ENCODE assay signal across 11 cellular contexts in the genomic region with DNA sequence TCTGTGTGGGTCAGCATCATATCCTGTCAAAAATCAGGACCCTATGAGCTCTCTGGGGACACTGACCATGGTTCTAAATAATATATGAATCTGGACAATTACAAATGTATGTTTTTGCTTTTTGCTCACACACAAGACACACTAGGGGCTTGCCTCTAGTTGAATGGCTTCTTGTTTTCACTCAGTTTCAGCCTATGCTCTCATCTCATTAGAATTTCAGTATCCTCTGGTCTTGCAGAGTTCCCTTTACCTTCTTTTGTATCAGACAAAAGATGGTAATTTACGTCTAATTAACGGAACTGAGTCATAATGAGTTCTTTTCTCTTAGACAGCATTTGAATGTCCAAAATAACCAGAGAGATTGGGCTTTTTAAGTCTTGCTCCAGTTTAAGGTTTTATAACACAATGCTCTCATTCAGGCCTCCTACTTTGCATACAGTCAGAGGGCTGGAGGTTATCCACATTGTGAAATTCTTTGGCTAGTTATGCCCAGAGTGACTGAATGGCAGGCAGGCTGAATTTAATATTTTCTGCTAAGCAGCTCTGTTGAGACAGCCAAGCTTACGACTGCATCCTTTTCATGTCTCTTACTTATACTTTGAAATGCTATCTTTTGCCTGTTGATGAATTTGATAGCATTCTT.
DNase-seq lines count a peak whose midpoint lies in the region; ATAC-seq and TF ChIP-seq lines count a peak whose summit lies in the region.
"Had no signal": no experiment of that assay in that cellular context is flagged by ENCODE, and none has a peak within 500 bp of the region (broad histone marks: within the 10 kb centered on the region; RNA-seq: fewer than 3 reads in every experiment).

No MANE protein-coding gene starts in this region.

- H4K20me1 ChIP-seq in GM23248 (ENCODE audit: insufficient read depth), result no peaks in the 10 kb centered on the region

- H3K9me2 ChIP-seq in GM23248 (ENCODE audit: insufficient read depth), result no peaks in the 10 kb centered on the region

- peak overlapping the region; percentile 76 for H3K4me2 ChIP-seq in GM23248 (ENCODE audit: unreplicated experiment)

- DNase-seq in GM23248, result peak; percentile 75
- DNase-seq in amniotic epithelial cell (ENCODE audit: low read depth), result peak; percentile 81
- DNase-seq in heart right ventricle, result no peak
- DNase-seq in pons (ENCODE audit: low spot score), result peak; percentile 98
- no peak for DNase-seq in ecto neural progenitor cell (ENCODE audit: low spot score)
- no peak for DNase-seq in T1000 (lab: John Stamatoyannopoulos, UW)
- DNase-seq: activated CD4-positive, alpha-beta memory T cell treated with anti-CD3 and anti-CD28 coated beads for 36 hours had no signal

- H3K9ac ChIP-seq in GM23248, result peak overlapping the region; percentile 52

- H3K4me3 ChIP-seq in GM23248 (peak overlapping the region; percentile 45), heart right ventricle (no peak overlapping the region)
- H3K4me3 ChIP-seq: tibial nerve had no signal

- H3K4me1 ChIP-seq in GM23248 (ENCODE audit: insufficient read depth) (peaks cover 27% of the 10 kb centered on the region), heart right ventricle (peaks cover 0 to 77% (median 36%) of the 10 kb centered on the region in 9 donors)

- WGBS in GM23248 (ENCODE audit: low coverage in 1 of 2, low lambda C conversion rate in 2 of 2, missing lambda C conversion rate in 2 of 2), 2 experiments, result 5 to 14% methylated on average over 3 of the region's 3 CpGs
- 37 to 38% methylated on average over 3 of the region's 3 CpGs for WGBS in heart right ventricle, 2 donors

- H3K27ac ChIP-seq in GM23248 (peak overlapping the region; percentile 69), heart right ventricle (peak overlapping the region in 8 of 10 donors; percentile 4 to 54 (median 42))
- H3K27ac ChIP-seq: RWPE1, tibial nerve had no signal

- ATAC-seq in heart right ventricle (peak; percentile 49 to 84 (median 70)), HG03432 (IDR thresholded peaks at IDR 0.05; ENCODE audit: unreplicated experiment) (no peak), HG03097 (IDR thresholded peaks at IDR 0.05; ENCODE audit: low FRiP score, unreplicated experiment) (no peak)

- H3K9me3 ChIP-seq in GM23248 (ENCODE audit: low read depth) (no peaks in the 10 kb centered on the region), heart right ventricle (no peaks in the 10 kb centered on the region)
- H3K9me3 ChIP-seq: tibial nerve had no signal

- peak overlapping the region; percentile 42 for H2AFZ ChIP-seq in GM23248

- in situ Hi-C loops in GM23248 (cut with MboI), result no loop called here

- H3F3A ChIP-seq in GM23248 (ENCODE audit: insufficient read depth), result peaks cover 27% of the 10 kb centered on the region

- H3K27me3 ChIP-seq in GM23248 (replicated peaks; ENCODE audit: insufficient read depth) (no peaks in the 10 kb centered on the region), heart right ventricle (no peaks in the 10 kb centered on the region)
- H3K27me3 ChIP-seq: tibial nerve had no signal

- no peak for TF ChIP-seq CTCF in heart right ventricle (IDR thresholded peaks at IDR 0.05)

- peaks cover 99% of the 10 kb centered on the region for H3K79me2 ChIP-seq in GM23248 (ENCODE audit: insufficient read depth)

- intact Hi-C loops in heart right ventricle (cut with DNase I), result no loop called here

- H3K36me3 ChIP-seq in GM23248 (ENCODE audit: low read depth), result no peaks in the 10 kb centered on the region
- H3K36me3 ChIP-seq in heart right ventricle, result no peaks in the 10 kb centered on the region
- H3K36me3 ChIP-seq: tibial nerve had no signal

Comparison
In these comparisons a context has a peak if more than half of its experiments do, and no peak if none do; other contexts are left out.
1. DNase-seq: peak in GM23248 (single experiment), amniotic epithelial cell (single experiment) and pons (single experiment); none in heart right ventricle (0 of 2), ecto neural progenitor cell (single experiment) and T1000 (single experiment).
2. ATAC-seq: peak in heart right ventricle (8 of 8); none in HG03432 (single experiment) and HG03097 (single experiment).